In the genomic region with DNA sequence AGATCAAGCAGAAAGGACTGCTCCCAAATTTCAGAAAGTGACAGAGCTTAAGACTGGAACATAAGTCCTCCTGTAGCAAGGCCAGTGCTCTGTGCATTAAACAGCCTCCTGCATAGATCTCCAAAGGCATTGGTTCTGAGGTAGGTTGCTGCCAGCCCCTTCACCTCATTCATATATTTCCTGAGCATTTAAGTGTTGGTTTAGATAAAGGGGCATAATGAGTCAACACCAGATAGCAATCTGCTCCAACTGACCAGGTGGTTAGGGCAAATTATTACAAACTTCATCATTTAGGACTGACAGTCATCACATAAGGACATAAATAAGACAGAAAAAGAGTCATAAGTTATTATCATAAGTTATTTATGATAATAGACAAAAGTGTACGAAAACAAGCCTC, we compare ENCODE assay signal across 15 cellular contexts. TPM values are rescaled to one million over a fixed set of nuclear protein-coding genes. Genes with fewer than 3 reads are reported as not detected.
DNase-seq lines count a peak whose midpoint lies in the region; ATAC-seq and TF ChIP-seq lines count a peak whose summit lies in the region.
"Had no signal": no experiment of that assay in that cellular context is flagged by ENCODE, and none has a peak within 500 bp of the region (broad histone marks: within the 10 kb centered on the region; RNA-seq: fewer than 3 reads in every experiment).

No MANE protein-coding gene starts in this region.

- no peaks in the 10 kb centered on the region for H3K4me1 Mint-ChIP-seq in stimulated activated effector memory CD8-positive, alpha-beta T cell treated with anti-CD3 and anti-CD28 coated beads, Interleukin-12 subunit alpha, Interleukin-12 subunit beta, amount 100 ng/mL, for 72 hours
- H3K4me1 Mint-ChIP-seq: central memory CD8-positive, alpha-beta T cell had no signal

- CTCF ChIA-PET in HCT116 (lab: Charles Lee), result no interaction called here

- H3K27ac ChIP-seq in HCT116 (ENCODE audit: low read depth, low read length) (no peak overlapping the region), dorsolateral prefrontal cortex (peak overlapping the region in 53 of 59 donors; percentile 30 to 98 (median 87))
- H3K27ac ChIP-seq: sigmoid colon had no signal

- no peak overlapping the region for H3K4me3 Mint-ChIP-seq in stimulated activated effector memory CD8-positive, alpha-beta T cell treated with anti-CD3 and anti-CD28 coated beads, Interleukin-12 subunit alpha, Interleukin-12 subunit beta, amount 100 ng/mL, for 72 hours
- H3K4me3 Mint-ChIP-seq: central memory CD8-positive, alpha-beta T cell; endodermal cell; WTC11 had no signal

- H3K9me3 Mint-ChIP-seq in stimulated activated effector memory CD8-positive, alpha-beta T cell treated with anti-CD3 and anti-CD28 coated beads, Interleukin-12 subunit alpha, Interleukin-12 subunit beta, amount 100 ng/mL, for 72 hours, result no peaks in the 10 kb centered on the region
- H3K9me3 Mint-ChIP-seq: central memory CD8-positive, alpha-beta T cell; endodermal cell; WTC11 had no signal

- no peaks in the 10 kb centered on the region for H3K9me3 ChIP-seq in HCT116 (ENCODE audit: control insufficient read depth in 1 of 2, insufficient read depth in 1 of 2, low read depth in 1 of 2, low read length in 2 of 2)
- H3K9me3 ChIP-seq: BE2C, mucosa of descending colon, sigmoid colon had no signal

- WGBS in lower leg skin, 2 donors, result 58 to 88% methylated on average over 1 of the region's 1 CpG

- H3K36me3 ChIP-seq in HCT116 (ENCODE audit: control insufficient read depth in 1 of 2, insufficient read depth in 2 of 2, low read length in 2 of 2), result no peaks in the 10 kb centered on the region
- H3K36me3 ChIP-seq: BE2C, sigmoid colon had no signal

- peaks cover 26% of the 10 kb centered on the region for H3K79me2 ChIP-seq in HCT116 (ENCODE audit: insufficient read depth, low read length)

- POLR2A ChIA-PET in HCT116 (lab: Charles Lee), result no interaction called here

- H3K36me3 Mint-ChIP-seq in stimulated activated effector memory CD8-positive, alpha-beta T cell treated with anti-CD3 and anti-CD28 coated beads, Interleukin-12 subunit alpha, Interleukin-12 subunit beta, amount 100 ng/mL, for 72 hours, result no peaks in the 10 kb centered on the region
- H3K36me3 Mint-ChIP-seq: WTC11 had no signal

- H3K9me2 ChIP-seq in HCT116 (ENCODE audit: insufficient read depth), result no peaks in the 10 kb centered on the region

- no peak overlapping the region for H3K9ac ChIP-seq in HCT116 (ENCODE audit: low read length)

- H3K27me3 ChIP-seq in HCT116 (ENCODE audit: insufficient read depth, low read length), result no peaks in the 10 kb centered on the region
- no peaks in the 10 kb centered on the region for H3K27me3 ChIP-seq in dorsolateral prefrontal cortex
- H3K27me3 ChIP-seq: BE2C, sigmoid colon had no signal

- peak overlapping the region; percentile 36; the same call in 1 of the 2 replicates for H3K4me2 ChIP-seq in HCT116 (ENCODE audit: low read length)

- TF ChIP-seq CTCF in HCT116 (IDR thresholded peaks at IDR 0.05 in 2 of 3, conservative IDR thresholded peaks at IDR 0.05 in 1 of 3; ENCODE audit: borderline replicate concordance in 1 of 3, insufficient read depth in 1 of 3, low read depth in 2 of 3, low read length in 2 of 3), result no peak
- TF ChIP-seq CTCF in dorsolateral prefrontal cortex (IDR thresholded peaks at IDR 0.05 in 54 of 56, conservative IDR thresholded peaks at IDR 0.05 in 2 of 56; ENCODE audit: low read depth in 1 of 56, partially characterized antibody in 56 of 56), result no peak
- TF ChIP-seq CTCF in lower leg skin (IDR thresholded peaks at IDR 0.05), result no peak

- DNase-seq in HCT116 (ENCODE audit: low read depth, low spot score), result no peak
- peak; percentile 65 for DNase-seq in OCI-M1 (lab: John Stamatoyannopoulos, UW)
- no peak for DNase-seq in dorsolateral prefrontal cortex
- no peak for DNase-seq in stimulated activated effector memory CD8-positive, alpha-beta T cell treated with anti-CD3 and anti-CD28 coated beads, Interleukin-12 subunit alpha, Interleukin-12 subunit beta, amount 100 ng/mL, for 72 hours (ENCODE audit: low spot score in 2 of 2)
- no peak for DNase-seq in left colon
- DNase-seq in lower leg skin (ENCODE audit: low spot score in 2 of 2), result no peak
- DNase-seq in SIG-M5 (lab: John Stamatoyannopoulos, UW), result no peak
- DNase-seq: BE2C, endodermal cell, left cardiac atrium, mucosa of descending colon, SHP77 treated with DMSO at 0.1 percent for 48 hours, sigmoid colon had no signal

- peaks cover 16 to 31% of the 10 kb centered on the region in 2 experiments; a peak in 3 of 4 replicates for H3K4me1 ChIP-seq in HCT116 (ENCODE audit: control insufficient read depth in 1 of 2, insufficient read depth in 2 of 2, low read length in 2 of 2)

- H4K20me1 ChIP-seq in HCT116 (ENCODE audit: insufficient read depth), result no peaks in the 10 kb centered on the region

- H3K4me3 ChIP-seq in HCT116 (replicated peaks in 1 of 2; ENCODE audit: low read depth in 1 of 2, low read length in 2 of 2), result no peak overlapping the region
- H3K4me3 ChIP-seq in dorsolateral prefrontal cortex, result peak overlapping the region in 4 of 59 donors; percentile 15 to 58 (median 36)
- no peak overlapping the region for H3K4me3 ChIP-seq in lower leg skin (ENCODE audit: low read depth, poor library complexity, severe bottlenecking)
- H3K4me3 ChIP-seq: mucosa of descending colon, sigmoid colon had no signal

- TF ChIP-seq RAD21 in HCT116 (IDR thresholded peaks at IDR 0.05; ENCODE audit: low read depth), result no peak

- RAD21 ChIA-PET in HCT116 (lab: Charles Lee; ENCODE audit: low non-redundant PET in 1 of 2, low total read pairs in 2 of 2, uncharacterized antibody in 2 of 2, unreplicated experiment in 2 of 2), result interaction anchor here in 1 of 2 experiments (0.5 kb wide), 1 partner anchor 775 kb away, joined by 5 read pairs; no protein-coding TSS in a partner anchor

- ATAC-seq in HCT116, result no peak
- ATAC-seq in stimulated activated effector memory CD8-positive, alpha-beta T cell treated with anti-CD3 and anti-CD28 coated beads, Interleukin-12 subunit alpha, Interleukin-12 subunit beta, amount 100 ng/mL, for 72 hours, result peak; percentile 31
- no peak for ATAC-seq in left colon
- ATAC-seq: WTC11 had no signal

- H3K27ac Mint-ChIP-seq in stimulated activated effector memory CD8-positive, alpha-beta T cell treated with anti-CD3 and anti-CD28 coated beads, Interleukin-12 subunit alpha, Interleukin-12 subunit beta, amount 100 ng/mL, for 72 hours, result no peak overlapping the region
- H3K27ac Mint-ChIP-seq: endodermal cell, WTC11 had no signal

- TF ChIP-seq POLR2A in HCT116 (IDR thresholded peaks at IDR 0.05; ENCODE audit: borderline replicate concordance, extremely low read depth, insufficient read depth, insufficient read length) (no peak), lower leg skin (IDR thresholded peaks at IDR 0.05) (no peak)

- no peak overlapping the region for H2AFZ ChIP-seq in HCT116 (ENCODE audit: low read depth, low read length, poor library complexity, severe bottlenecking)

- no TSS peak for BruUV-seq in HCT116 (replicated peaks; lab: Mats Ljungman, UMichigan)

- intact Hi-C loops in HCT116 (cut with micrococcal nuclease) (loop anchor here (10.0 kb wide), 1 partner anchor 655 kb away; no protein-coding TSS in a partner anchor), dorsolateral prefrontal cortex (cut with DNase I) (loop anchor here in 1 of 2 donors (10.0 kb wide), 1 partner anchor 175 kb away; no protein-coding TSS in a partner anchor), left colon (cut with DNase I, micrococcal nuclease) (loop anchor here in 1 of 2 donors (10.0 kb wide), 1 partner anchor 165 kb away; no protein-coding TSS in a partner anchor), lower leg skin (cut with DNase I; ENCODE audit: low total_unique reads) (no loop called here)

TF ChIP-seq in HCT116, 20 proteins besides CTCF, POLR2A, EP300 and RAD21:
- TF ChIP-seq CEBPB (IDR thresholded peaks at IDR 0.05; ENCODE audit: low read depth), result no peak
- no peak for TF ChIP-seq SRF (IDR thresholded peaks at IDR 0.05; ENCODE audit: low read depth)
- no peak for TF ChIP-seq YY1 (IDR thresholded peaks at IDR 0.05; ENCODE audit: extremely low read depth, insufficient replicate concordance, low read depth, low read length)
- TF ChIP-seq FOSL1 (IDR thresholded peaks at IDR 0.05; ENCODE audit: low read depth), result no peak
- no peak for TF ChIP-seq JUND (IDR thresholded peaks at IDR 0.05)
- no peak for TF ChIP-seq EGR1 (IDR thresholded peaks at IDR 0.05; ENCODE audit: low read depth)
- TF ChIP-seq, protein P1, sequence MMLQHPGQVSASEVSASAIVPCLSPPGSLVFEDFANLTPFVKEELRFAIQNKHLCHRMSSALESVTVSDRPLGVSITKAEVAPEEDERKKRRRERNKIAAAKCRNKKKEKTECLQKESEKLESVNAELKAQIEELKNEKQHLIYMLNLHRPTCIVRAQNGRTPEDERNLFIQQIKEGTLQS (IDR thresholded peaks at IDR 0.05), result no peak
TF ChIP-seq in HCT116: peak in this region for 0.

RNA-seq across cellular contexts. Expression of a gene that starts 10.7 kb away (rescaled TPM):
- 34.2 TPM for total RNA-seq in HCT116 (2021; ENCODE audit: unreplicated experiment)
- polyA plus RNA-seq in HCT116 (2012), result 15.9 and 16.6 TPM in 2 replicates
- total RNA-seq in dorsolateral prefrontal cortex, result 100 to 1,000 TPM in 114 of 120 experiments, 10 to 100 TPM in 6; 83.1 to 211 (median 136) TPM
- total RNA-seq in left colon, result 100 to 1,000 TPM; 113 to 121 TPM
- total RNA-seq in lower leg skin, result 10 to 100 TPM; 26.7 to 47.5 (median 41.4) TPM
